40 cellular contexts compared by ENCODE assay signal in genomic region chr3:8406479-8406878, GRCh38.
"Had no signal": no experiment of that assay in that cellular context is flagged by ENCODE, and none has a peak within 500 bp of the region (broad histone marks: within the 10 kb centered on the region; RNA-seq: fewer than 3 reads in every experiment).

No MANE protein-coding gene starts in this region.

- H3K9me3 Mint-ChIP-seq: activated T-cell treated with anti-CD3 and anti-CD28 coated beads, Interleukin-2, amount 50 U/mL, for 24 hours; activated T-helper 1 cell treated with anti-CD3 and anti-CD28 coated beads, Interleukin-12 subunit alpha, Interleukin-12 subunit beta, Interleukin-2, Interleukin-4 antibody, amounts not matched to agents 30 ng/mL and 10 ng/mL and 1 ng/mL, durations not matched to agents 14 hours and 24 hours and 36 hours; activated T-helper 2 cell treated with anti-CD3 and anti-CD28 coated beads, Interferon-gamma antibody, Interleukin-2, Interleukin-4, amounts not matched to agents 10 μg/mL and 5 μg/mL and 100 μg/mL, durations not matched to agents 14 hours and 24 hours and 36 hours had no signal

- H3K27ac Mint-ChIP-seq: activated naive CD4-positive, alpha-beta T cell treated with anti-CD3 and anti-CD28 coated beads for 36 hours; activated naive CD4-positive, alpha-beta T cell treated with anti-CD3 and anti-CD28 coated beads, Interleukin-2, amount 10 ng/mL, durations not matched to agents 7 days and 5 days; activated naive CD4-positive, alpha-beta T cell treated with anti-CD3 and anti-CD28 coated beads, Interleukin-2, amount 50 U/mL, for 24 hours; activated naive CD4-positive, alpha-beta T cell treated with anti-CD3 and anti-CD28 coated beads, Interleukin-2, amount 50 U/mL, for 72 hours; activated naive CD8-positive, alpha-beta T cell; activated naive CD8-positive, alpha-beta T cell treated with anti-CD3 and anti-CD28 coated beads for 36 hours; activated naive CD8-positive, alpha-beta T cell treated with anti-CD3 and anti-CD28 coated beads, Interleukin-2, amount 10 ng/mL, durations not matched to agents 7 days and 5 days; activated naive CD8-positive, alpha-beta T cell treated with anti-CD3 and anti-CD28 coated beads, Interleukin-2, amount 50 U/mL, for 24 hours; activated T-cell treated with anti-CD3 and anti-CD28 coated beads, Interleukin-2, amount 50 U/mL, for 24 hours; activated T-cell treated with anti-CD3 and anti-CD28 coated beads, Interleukin-2, amount 50 U/mL, for 72 hours; activated T-helper 1 cell treated with anti-CD3 and anti-CD28 coated beads, Interleukin-12 subunit alpha, Interleukin-12 subunit beta, Interleukin-2, Interleukin-4 antibody, amounts not matched to agents 30 ng/mL and 10 ng/mL and 1 ng/mL, durations not matched to agents 14 hours and 24 hours and 36 hours; activated T-helper 17 cell treated with anti-CD3 and anti-CD28 coated beads, Interleukin-2, amount 50 U/mL, for 72 hours; activated T-helper 2 cell treated with anti-CD3 and anti-CD28 coated beads, Interferon-gamma antibody, Interleukin-2, Interleukin-4, amounts not matched to agents 10 μg/mL and 5 μg/mL and 100 μg/mL, durations not matched to agents 14 hours and 24 hours and 36 hours; brain had no signal

- H3K36me3 ChIP-seq: adrenal gland, ascending aorta, brain microvascular endothelial cell, breast epithelium, cardiac muscle cell had no signal

- DNase-seq: activated effector memory CD4-positive, alpha-beta T cell treated with anti-CD3 and anti-CD28 coated beads, Interleukin-2, amount 50 U/mL, for 16 hours; activated effector memory CD4-positive, alpha-beta T cell treated with Interleukin-2 at 50 U/mL for 16 hours; activated gamma-delta T cell; activated gamma-delta T cell treated with Interleukin-2 at 50 U/mL for 16 hours; activated naive CD4-positive, alpha-beta T cell; activated naive CD4-positive, alpha-beta T cell treated with anti-CD3 and anti-CD28 coated beads for 36 hours; activated naive CD4-positive, alpha-beta T cell treated with anti-CD3 and anti-CD28 coated beads, Interleukin-2, amount 10 ng/mL, durations not matched to agents 7 days and 5 days; activated naive CD4-positive, alpha-beta T cell treated with anti-CD3 and anti-CD28 coated beads, Interleukin-2, amount 50 U/mL, for 16 hours; activated naive CD4-positive, alpha-beta T cell treated with Interleukin-2 at 50 U/mL for 16 hours; activated naive CD8-positive, alpha-beta T cell treated with anti-CD3 and anti-CD28 coated beads for 36 hours; activated naive CD8-positive, alpha-beta T cell treated with anti-CD3 and anti-CD28 coated beads, Interleukin-2, amount 10 ng/mL, durations not matched to agents 7 days and 5 days; activated naive CD8-positive, alpha-beta T cell treated with anti-CD3 and anti-CD28 coated beads, Interleukin-2, amount 50 U/mL, for 24 hours; activated T-cell treated with anti-CD3 and anti-CD28 coated beads, Interleukin-2, amount 50 U/mL, for 1 hour; activated T-cell treated with anti-CD3 and anti-CD28 coated beads, Interleukin-2, amount 50 U/mL, for 24 hours; activated T-cell treated with anti-CD3 and anti-CD28 coated beads, Interleukin-2, amount 50 U/mL, for 4 hours; activated T-cell treated with anti-CD3 and anti-CD28 coated beads, Interleukin-2, amount 50 U/mL, for 48 hours; activated T-cell treated with anti-CD3 and anti-CD28 coated beads, Interleukin-2, amount 50 U/mL, for 72 hours; adrenal gland; amniotic stem cell; amygdala; anterior cingulate cortex; aorta; body of pancreas; brain microvascular endothelial cell; caudate nucleus; central memory CD4-positive, alpha-beta T cell; cerebellar nuclear complex had no signal

- H3K4me1 ChIP-seq: adrenal gland, ascending aorta, body of pancreas, breast epithelium had no signal

- H3K27me3 Mint-ChIP-seq: activated naive CD4-positive, alpha-beta T cell treated with anti-CD3 and anti-CD28 coated beads, Interleukin-2, amount 10 ng/mL, durations not matched to agents 7 days and 5 days; activated naive CD4-positive, alpha-beta T cell treated with anti-CD3 and anti-CD28 coated beads, Interleukin-2, amount 50 U/mL, for 24 hours; activated naive CD8-positive, alpha-beta T cell treated with anti-CD3 and anti-CD28 coated beads for 36 hours; activated naive CD8-positive, alpha-beta T cell treated with anti-CD3 and anti-CD28 coated beads, Interleukin-2, amount 50 U/mL, for 24 hours; activated T-cell treated with anti-CD3 and anti-CD28 coated beads, Interleukin-2, amount 50 U/mL, for 24 hours; activated T-helper 17 cell treated with anti-CD3 and anti-CD28 coated beads, Interleukin-2, amount 50 U/mL, for 72 hours; brain had no signal

- H3K27me3 ChIP-seq: adrenal gland, ascending aorta, body of pancreas, brain microvascular endothelial cell, breast epithelium, cardiac muscle cell had no signal

- H3K4me3 Mint-ChIP-seq: activated naive CD4-positive, alpha-beta T cell treated with anti-CD3 and anti-CD28 coated beads for 36 hours; activated naive CD4-positive, alpha-beta T cell treated with anti-CD3 and anti-CD28 coated beads, Interleukin-2, amount 10 ng/mL, durations not matched to agents 7 days and 5 days; activated naive CD4-positive, alpha-beta T cell treated with anti-CD3 and anti-CD28 coated beads, Interleukin-2, amount 50 U/mL, for 24 hours; activated naive CD8-positive, alpha-beta T cell; activated naive CD8-positive, alpha-beta T cell treated with anti-CD3 and anti-CD28 coated beads for 36 hours; activated naive CD8-positive, alpha-beta T cell treated with anti-CD3 and anti-CD28 coated beads, Interleukin-2, amount 10 ng/mL, durations not matched to agents 7 days and 5 days; activated naive CD8-positive, alpha-beta T cell treated with anti-CD3 and anti-CD28 coated beads, Interleukin-2, amount 50 U/mL, for 24 hours; activated T-cell treated with anti-CD3 and anti-CD28 coated beads, Interleukin-2, amount 50 U/mL, for 24 hours; activated T-cell treated with anti-CD3 and anti-CD28 coated beads, Interleukin-2, amount 50 U/mL, for 4 hours; activated T-cell treated with anti-CD3 and anti-CD28 coated beads, Interleukin-2, amount 50 U/mL, for 72 hours; activated T-helper 1 cell treated with anti-CD3 and anti-CD28 coated beads, Interleukin-12 subunit alpha, Interleukin-12 subunit beta, Interleukin-2, Interleukin-4 antibody, amounts not matched to agents 30 ng/mL and 10 ng/mL and 1 ng/mL, durations not matched to agents 14 hours and 24 hours and 36 hours; activated T-helper 17 cell treated with anti-CD3 and anti-CD28 coated beads, Interleukin-2, amount 50 U/mL, for 72 hours; brain; central memory CD8-positive, alpha-beta T cell had no signal

- H3K4me3 ChIP-seq: adrenal gland, ascending aorta, body of pancreas, breast epithelium, cardiac muscle cell had no signal

- H3K4me1 Mint-ChIP-seq: activated naive CD4-positive, alpha-beta T cell treated with anti-CD3 and anti-CD28 coated beads, Interleukin-2, amount 10 ng/mL, durations not matched to agents 7 days and 5 days; activated naive CD4-positive, alpha-beta T cell treated with anti-CD3 and anti-CD28 coated beads, Interleukin-2, amount 50 U/mL, for 24 hours; activated naive CD8-positive, alpha-beta T cell treated with anti-CD3 and anti-CD28 coated beads for 36 hours; activated naive CD8-positive, alpha-beta T cell treated with anti-CD3 and anti-CD28 coated beads, Interleukin-2, amount 10 ng/mL, durations not matched to agents 7 days and 5 days; activated naive CD8-positive, alpha-beta T cell treated with anti-CD3 and anti-CD28 coated beads, Interleukin-2, amount 50 U/mL, for 24 hours; activated T-helper 17 cell treated with anti-CD3 and anti-CD28 coated beads, Interleukin-2, amount 50 U/mL, for 72 hours; brain; central memory CD8-positive, alpha-beta T cell had no signal

- H3K9me3 ChIP-seq: adrenal gland had no signal

- ATAC-seq: activated naive CD4-positive, alpha-beta T cell treated with anti-CD3 and anti-CD28 coated beads, Interleukin-2, amount 50 U/mL, for 72 hours; activated naive CD8-positive, alpha-beta T cell treated with anti-CD3 and anti-CD28 coated beads, Interleukin-2, amount 50 U/mL, for 24 hours; activated T-cell treated with anti-CD3 and anti-CD28 coated beads, Interleukin-2, amount 50 U/mL, for 4 hours; activated T-cell treated with anti-CD3 and anti-CD28 coated beads, Interleukin-2, amount 50 U/mL, for 72 hours; activated T-helper 17 cell treated with anti-CD3 and anti-CD28 coated beads, Interleukin-2, amount 50 U/mL, for 72 hours; body of pancreas had no signal

- FAIRE-seq: astrocyte, bronchial epithelial cell had no signal

- H3K27ac ChIP-seq: adrenal gland, ascending aorta, body of pancreas, brain microvascular endothelial cell, breast epithelium, cardiac muscle cell had no signal

- H3K36me3 Mint-ChIP-seq: activated naive CD4-positive, alpha-beta T cell treated with anti-CD3 and anti-CD28 coated beads, Interleukin-2, amount 10 ng/mL, durations not matched to agents 7 days and 5 days; activated naive CD4-positive, alpha-beta T cell treated with anti-CD3 and anti-CD28 coated beads, Interleukin-2, amount 50 U/mL, for 24 hours; activated naive CD8-positive, alpha-beta T cell treated with anti-CD3 and anti-CD28 coated beads, Interleukin-2, amount 10 ng/mL, durations not matched to agents 7 days and 5 days had no signal
